12 cellular contexts compared by ENCODE assay signal in the genomic region with DNA sequence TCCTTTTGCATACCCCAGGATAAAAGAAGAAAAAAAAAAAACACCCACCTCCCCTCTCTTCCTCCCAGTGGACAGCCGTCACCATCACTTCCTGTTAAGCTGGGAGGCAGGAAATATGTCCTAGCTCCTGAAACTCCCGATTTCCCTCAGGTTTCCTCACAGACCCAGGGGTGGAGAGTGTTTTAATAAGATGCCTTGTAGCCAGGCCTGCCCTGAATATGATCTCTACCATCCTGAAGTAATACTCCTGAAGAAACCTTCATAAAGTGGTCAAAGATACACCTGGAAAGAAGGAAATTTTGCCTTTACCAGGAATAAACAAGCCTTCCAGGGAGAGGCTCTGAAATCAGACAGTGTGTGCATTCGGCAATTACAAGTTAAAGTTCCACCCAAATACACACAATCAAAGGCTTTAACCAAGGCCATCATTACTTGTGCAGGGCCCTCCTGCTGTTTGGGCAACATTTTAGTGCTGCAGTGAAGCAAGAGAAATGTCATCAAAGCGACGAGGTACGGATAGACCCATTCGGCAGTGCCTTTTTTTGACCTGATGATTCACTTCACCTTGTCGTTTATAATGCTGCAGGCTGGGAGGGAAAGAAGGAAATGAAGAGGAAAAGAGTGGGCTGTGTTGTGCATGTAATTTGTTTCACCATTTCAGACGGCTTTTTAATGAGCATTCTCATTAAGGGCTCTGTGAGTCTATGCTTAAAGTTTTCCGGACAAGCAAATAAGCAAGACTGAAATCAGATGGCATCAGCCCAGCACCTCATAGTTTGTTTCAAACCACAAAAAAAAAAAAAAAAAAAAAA. TPM values are rescaled to one million over a fixed set of nuclear protein-coding genes. Genes with fewer than 3 reads are reported as not detected.
DNase-seq lines count a peak whose midpoint lies in the region; TF ChIP-seq lines count a peak whose summit lies in the region.
"Had no signal": no experiment of that assay in that cellular context is flagged by ENCODE, and none has a peak within 500 bp of the region (broad histone marks: within the 10 kb centered on the region; RNA-seq: fewer than 3 reads in every experiment).

No MANE protein-coding gene starts in this region.

- no peaks in the 10 kb centered on the region for H4K20me1 ChIP-seq in osteoblast (ENCODE audit: insufficient read depth, low read length)

- peak overlapping the region; percentile 79 for H2AFZ ChIP-seq in osteoblast (ENCODE audit: low read length)

- peaks cover 16 to 62% (median 27%) of the 10 kb centered on the region in 3 donors for H3K4me1 ChIP-seq in esophagus squamous epithelium
- H3K4me1 ChIP-seq in osteoblast (ENCODE audit: insufficient read depth, low read length): peaks cover 49% of the 10 kb centered on the region

- H3K4me3 ChIP-seq in esophagus squamous epithelium: no peak overlapping the region
- H3K4me3 ChIP-seq in osteoblast (ENCODE audit: insufficient read depth, low read length): peak overlapping the region; percentile 5

- H3K4me1 Mint-ChIP-seq in CD14-positive monocyte: peaks cover 26% of the 10 kb centered on the region

- no peak for TF ChIP-seq CTCF in esophagus squamous epithelium (IDR thresholded peaks at IDR 0.05)
- TF ChIP-seq CTCF in osteoblast (IDR thresholded peaks at IDR 0.05; ENCODE audit: extremely low read depth, low read depth, low read length): no peak
- no peak for TF ChIP-seq CTCF in CD14-positive monocyte (IDR thresholded peaks at IDR 0.05)

- intact Hi-C loops in esophagus squamous epithelium (cut with DNase I) (no loop called here), CD14-positive monocyte (cut with micrococcal nuclease) (loop anchor here in 1 of 2 donors (2.0 kb wide), 1 partner anchor 56 kb away; no protein-coding TSS in a partner anchor)

- peaks cover 0 to 3% (median 3%) of the 10 kb centered on the region in 3 donors for H3K27me3 Mint-ChIP-seq in CD14-positive monocyte (ENCODE audit: low read depth in 3 of 3)

- H3K27ac ChIP-seq in esophagus squamous epithelium: peak overlapping the region in 3 of 4 donors; percentile 37 to 53 (median 49)
- H3K27ac ChIP-seq in osteoblast (ENCODE audit: low read depth, low read length): peak overlapping the region; percentile 6

- no peaks in the 10 kb centered on the region for H3K79me2 ChIP-seq in osteoblast (ENCODE audit: insufficient read depth, low read length)

- DNase-seq in Daoy (ENCODE audit: low read depth) (peak; percentile 41), NOMO-1 treated with DMSO at 0.1 percent for 48 hours (lab: John Stamatoyannopoulos, UW; ENCODE audit: unreplicated experiment) (peak; percentile 61), esophagus squamous epithelium (lab: John Stamatoyannopoulos, UW) (no peak), osteoblast (ENCODE audit: insufficient read length, low spot score, missing footprints) (peak; percentile 63), SKM-1 treated with dmso at 0.1 percent for 144 hours (lab: John Stamatoyannopoulos, UW; ENCODE audit: unreplicated experiment) (no peak), ecto neural progenitor cell (ENCODE audit: low spot score) (no peak), CD1c-positive myeloid dendritic cell (ENCODE audit: extremely low spot score) (no peak), CD14-positive monocyte (ENCODE audit: low spot score) (no peak)
- DNase-seq: activated T-cell treated with anti-CD3 and anti-CD28 coated beads, Interleukin-2, amount 50 U/mL, for 1 hour; effector CD8-positive, alpha-beta T cell; NCI-H1105 treated with DMSO at 0.1 percent for 48 hours had no signal

- H3K27ac Mint-ChIP-seq in CD14-positive monocyte: no peak overlapping the region
- H3K27ac Mint-ChIP-seq: T-helper 1 cell treated with Interleukin-12 subunit alpha and Interleukin-12 subunit beta and Interleukin-4 antibody, amounts not matched to agents 30 μg/mL and 1 μg/mL, for 36 hours had no signal

- peak overlapping the region; percentile 65 for H3K4me2 ChIP-seq in osteoblast (ENCODE audit: insufficient read depth, low read length)

- 25 to 42% methylated on average over 10 of the region's 10 CpGs for WGBS in esophagus squamous epithelium, 2 donors

- H3K36me3 ChIP-seq in esophagus squamous epithelium (no peaks in the 10 kb centered on the region), osteoblast (ENCODE audit: insufficient read depth, low read length) (no peaks in the 10 kb centered on the region)

- no peaks in the 10 kb centered on the region for H3K9me3 Mint-ChIP-seq in CD14-positive monocyte
- H3K9me3 Mint-ChIP-seq: T-helper 1 cell treated with Interleukin-12 subunit alpha and Interleukin-12 subunit beta and Interleukin-4 antibody, amounts not matched to agents 30 μg/mL and 1 μg/mL, for 36 hours had no signal

- H3K9me3 ChIP-seq in esophagus squamous epithelium: no peaks in the 10 kb centered on the region
- no peaks in the 10 kb centered on the region for H3K9me3 ChIP-seq in osteoblast (ENCODE audit: low read depth, low read length)

- H3K27me3 ChIP-seq in esophagus squamous epithelium (no peaks in the 10 kb centered on the region), osteoblast (ENCODE audit: insufficient read depth, low read length) (no peaks in the 10 kb centered on the region)

- no peak overlapping the region for H3K4me3 Mint-ChIP-seq in CD14-positive monocyte
- H3K4me3 Mint-ChIP-seq: T-helper 1 cell treated with Interleukin-12 subunit alpha and Interleukin-12 subunit beta and Interleukin-4 antibody, amounts not matched to agents 30 μg/mL and 1 μg/mL, for 36 hours had no signal

- H3K36me3 Mint-ChIP-seq in CD14-positive monocyte: no peaks in the 10 kb centered on the region

- TF ChIP-seq POLR2A in esophagus squamous epithelium (IDR thresholded peaks at IDR 0.05): no peak

RNA-seq across cellular contexts. Expression of a gene that starts 41.0 kb away (rescaled TPM):
- 6.2 and 12.2 TPM in 2 replicates for total RNA-seq in Daoy (2014; rRNA removed; shearing (Covaris generic))
- total RNA-seq in esophagus squamous epithelium: 10 to 100 TPM; 20.4 to 29.8 (median 25.5) TPM
- total RNA-seq in osteoblast: 59.4 and 61.3 TPM in 2 replicates
- under 1 TPM; 0.15 to 0.63 TPM for polyA plus RNA-seq in CD14-positive monocyte

Comparison
In these comparisons a context has a peak if more than half of its experiments do, and no peak if none do; other contexts are left out.
1. DNase-seq: peak in Daoy (single experiment), NOMO-1 treated with DMSO at 0.1 percent for 48 hours (single experiment) and osteoblast (single experiment); none in esophagus squamous epithelium (single experiment), SKM-1 treated with dmso at 0.1 percent for 144 hours (single experiment), ecto neural progenitor cell (single experiment), CD1c-positive myeloid dendritic cell (single experiment) and CD14-positive monocyte (single experiment).